ENCODE assay signal across 11 cellular contexts in the genomic region with DNA sequence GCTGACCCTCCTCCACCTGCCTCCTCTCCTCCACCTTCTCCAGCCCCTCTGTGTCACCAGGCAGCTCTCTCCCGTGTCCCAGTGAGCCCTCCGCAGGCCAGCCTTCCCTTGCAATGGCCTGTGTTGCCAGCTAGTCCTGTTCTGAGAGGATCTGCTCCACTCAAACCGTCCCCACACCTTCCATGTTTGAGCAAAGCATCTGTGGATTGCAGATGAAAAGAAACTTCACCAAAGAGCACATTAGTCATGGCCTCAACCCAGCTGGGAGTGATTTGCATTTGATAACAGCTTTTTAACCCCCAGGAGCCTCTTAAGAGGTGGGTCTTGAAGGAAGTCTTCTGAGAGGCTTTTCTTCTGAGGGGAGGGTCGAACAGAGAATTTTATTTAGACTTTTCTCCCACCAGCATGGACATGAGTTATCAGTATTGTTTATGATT.
DNase-seq lines count a peak whose midpoint lies in the region; TF ChIP-seq lines count a peak whose summit lies in the region.
"Had no signal": no experiment of that assay in that cellular context is flagged by ENCODE, and none has a peak within 500 bp of the region (broad histone marks: within the 10 kb centered on the region; RNA-seq: fewer than 3 reads in every experiment).

No MANE protein-coding gene starts in this region.

- intact Hi-C loops in activated CD4-positive, alpha-beta memory T cell treated with anti-CD3 and anti-CD28 coated beads for 36 hours (cut with micrococcal nuclease), result loop anchor here (10.0 kb wide), 1 partner anchor 835 kb away; no protein-coding TSS in a partner anchor
- intact Hi-C loops in ovary (cut with DNase I), result loop anchor here in 1 of 4 donors (5.0 kb wide), 1 partner anchor 38 kb away; no protein-coding TSS in a partner anchor

- CTCF ChIA-PET in activated CD4-positive, alpha-beta memory T cell treated with anti-CD3 and anti-CD28 coated beads for 36 hours (lab: Charles Lee), result no interaction called here

- H3K36me3 Mint-ChIP-seq in activated CD4-positive, alpha-beta memory T cell treated with anti-CD3 and anti-CD28 coated beads for 36 hours, result no peaks in the 10 kb centered on the region

- peaks cover 2% of the 10 kb centered on the region for H3K4me1 Mint-ChIP-seq in activated CD4-positive, alpha-beta memory T cell treated with anti-CD3 and anti-CD28 coated beads for 36 hours (ENCODE audit: low read depth)

- H3K9me3 Mint-ChIP-seq in activated CD4-positive, alpha-beta memory T cell treated with anti-CD3 and anti-CD28 coated beads for 36 hours, result peaks cover 11% of the 10 kb centered on the region

- TF ChIP-seq CTCF in ovary (IDR thresholded peaks at IDR 0.05), result no peak

- TF ChIP-seq EP300 in ovary (IDR thresholded peaks at IDR 0.05), result no peak

- no peak overlapping the region for H3K9ac ChIP-seq in rectal smooth muscle tissue (ENCODE audit: low read length)
- H3K9ac ChIP-seq: KMS-11 had no signal

- no peaks in the 10 kb centered on the region for H3K9me3 ChIP-seq in SJSA1 (replicated peaks)
- no peaks in the 10 kb centered on the region for H3K9me3 ChIP-seq in ovary
- H3K9me3 ChIP-seq: lower lobe of right lung had no signal

- H3K27ac Mint-ChIP-seq in activated CD4-positive, alpha-beta memory T cell treated with anti-CD3 and anti-CD28 coated beads for 36 hours, result no peak overlapping the region

- DNase-seq in ELF-1 (ENCODE audit: low read depth, low spot score), result peak; percentile 73
- DNase-seq in SJSA1 (ENCODE audit: low read depth in 1 of 2, low spot score in 2 of 2), result peak in 1 of 2 experiments; percentile 68
- peak; percentile 33 for DNase-seq in glomerular visceral epithelial cell (ENCODE audit: extremely low spot score)
- no peak for DNase-seq in activated CD4-positive, alpha-beta memory T cell treated with anti-CD3 and anti-CD28 coated beads for 36 hours
- DNase-seq in ovary, result no peak
- DNase-seq in NCI-H2196 (lab: John Stamatoyannopoulos, UW; ENCODE audit: unreplicated experiment), result no peak
- DNase-seq in NCI-H1105 (lab: John Stamatoyannopoulos, UW), result no peak
- DNase-seq: lower lobe of right lung had no signal

- H3K4me1 ChIP-seq in SJSA1 (replicated peaks), result peaks cover 37% of the 10 kb centered on the region
- peaks cover 37% of the 10 kb centered on the region for H3K4me1 ChIP-seq in rectal smooth muscle tissue (ENCODE audit: control insufficient read depth, insufficient read depth, low read length)
- peaks cover 29% of the 10 kb centered on the region for H3K4me1 ChIP-seq in ovary (ENCODE audit: insufficient read depth)

- TF ChIP-seq POLR2A in ovary (IDR thresholded peaks at IDR 0.05), result no peak

- no peak overlapping the region for H3K4me3 Mint-ChIP-seq in activated CD4-positive, alpha-beta memory T cell treated with anti-CD3 and anti-CD28 coated beads for 36 hours

- H3K27ac ChIP-seq in SJSA1 (peak overlapping the region; percentile 71), rectal smooth muscle tissue (ENCODE audit: low read depth, low read length) (peak overlapping the region; percentile 59), ovary (no peak overlapping the region)
- H3K27ac ChIP-seq: epithelial cell of prostate, KMS-11, lower lobe of right lung had no signal

- H3K27me3 Mint-ChIP-seq in activated CD4-positive, alpha-beta memory T cell treated with anti-CD3 and anti-CD28 coated beads for 36 hours, result peaks cover 15% of the 10 kb centered on the region

- 69 to 80% (median 76%) methylated on average over 4 of the region's 4 CpGs for WGBS in ovary, 3 donors

- H3K4me3 ChIP-seq in SJSA1, result no peak overlapping the region
- no peak overlapping the region for H3K4me3 ChIP-seq in rectal smooth muscle tissue (ENCODE audit: low read length)
- no peak overlapping the region for H3K4me3 ChIP-seq in ovary
- H3K4me3 ChIP-seq: lower lobe of right lung had no signal

- peaks cover 9% of the 10 kb centered on the region for H3K36me3 ChIP-seq in SJSA1
- peaks cover 3% of the 10 kb centered on the region for H3K36me3 ChIP-seq in rectal smooth muscle tissue (ENCODE audit: control insufficient read depth, insufficient read depth, low read length)
- H3K36me3 ChIP-seq in ovary, result no peaks in the 10 kb centered on the region
- H3K36me3 ChIP-seq: lower lobe of right lung had no signal

- H3K27me3 ChIP-seq in SJSA1 (replicated peaks), result no peaks in the 10 kb centered on the region
- no peaks in the 10 kb centered on the region for H3K27me3 ChIP-seq in rectal smooth muscle tissue (ENCODE audit: control insufficient read depth, insufficient read depth, low read length)
- H3K27me3 ChIP-seq in ovary, result no peaks in the 10 kb centered on the region

- POLR2A ChIA-PET in activated CD4-positive, alpha-beta memory T cell treated with anti-CD3 and anti-CD28 coated beads for 36 hours (lab: Charles Lee), result no interaction called here

Comparison
In these comparisons a context has a peak if more than half of its experiments do, and no peak if none do; other contexts are left out.
1. DNase-seq: peak in ELF-1 (single experiment) and glomerular visceral epithelial cell (single experiment); none in activated CD4-positive, alpha-beta memory T cell treated with anti-CD3 and anti-CD28 coated beads for 36 hours (single experiment), ovary (0 of 5), NCI-H2196 (single experiment) and NCI-H1105 (single experiment).
2. H3K27ac ChIP-seq: peak in SJSA1 (single experiment) and rectal smooth muscle tissue (single experiment); none in ovary (0 of 2).